Comparison of ENCODE assay signal across 19 cellular contexts in genomic region chr2:240795916-240796510, GRCh38. TPM values are rescaled to one million over a fixed set of nuclear protein-coding genes. Genes with fewer than 3 reads are reported as not detected.
DNase-seq lines count a peak whose midpoint lies in the region; ATAC-seq, FAIRE-seq and TF ChIP-seq lines count a peak whose summit lies in the region.
"Had no signal": no experiment of that assay in that cellular context is flagged by ENCODE, and none has a peak within 500 bp of the region (broad histone marks: within the 10 kb centered on the region; RNA-seq: fewer than 3 reads in every experiment).

No MANE protein-coding gene starts in this region.

- no peak for TF ChIP-seq EP300 in sigmoid colon (IDR thresholded peaks at IDR 0.05)

- peaks cover 0 to 19% of the 10 kb centered on the region in 2 donors for H3K4me1 ChIP-seq in right atrium auricular region
- peaks cover 9% of the 10 kb centered on the region for H3K4me1 ChIP-seq in Loucy (ENCODE audit: insufficient read depth, low read length, poor library complexity, severe bottlenecking)
- H3K4me1 ChIP-seq in kidney (ENCODE audit: control insufficient read depth in 1 of 2, insufficient read depth in 1 of 2, low read depth in 1 of 2, low read length in 2 of 2) = no peaks in the 10 kb centered on the region
- H3K4me1 ChIP-seq in sigmoid colon = peaks cover 0 to 7% (median 3%) of the 10 kb centered on the region in 4 donors

- intact Hi-C loops in Right ventricle myocardium inferior (cut with DNase I) (no loop called here), kidney (cut with DNase I) (no loop called here), sigmoid colon (cut with DNase I) (no loop called here)

- no peaks in the 10 kb centered on the region for H3K79me2 ChIP-seq in Loucy (ENCODE audit: insufficient read depth, low read length)

- H3K9me3 ChIP-seq in right atrium auricular region = no peaks in the 10 kb centered on the region
- no peaks in the 10 kb centered on the region for H3K9me3 ChIP-seq in Loucy (ENCODE audit: insufficient read depth, low read depth, low read length)
- no peaks in the 10 kb centered on the region for H3K9me3 ChIP-seq in kidney (ENCODE audit: control insufficient read depth in 1 of 2, low read length in 2 of 2)
- H3K9me3 ChIP-seq in sigmoid colon = no peaks in the 10 kb centered on the region

- H3K27ac ChIP-seq in right atrium auricular region = no peak overlapping the region
- H3K27ac ChIP-seq in kidney (ENCODE audit: low read depth in 2 of 2, low read length in 2 of 2) = no peak overlapping the region
- no peak overlapping the region for H3K27ac ChIP-seq in sigmoid colon
- H3K27ac ChIP-seq: SJCRH30 had no signal

- no peak overlapping the region for H2AFZ ChIP-seq in Loucy (ENCODE audit: low read length)

- H3K9me2 ChIP-seq in Loucy (replicated peaks; ENCODE audit: low read depth, low read length) = no peaks in the 10 kb centered on the region

- H4K20me1 ChIP-seq in Loucy (ENCODE audit: insufficient read depth, low read length, poor library complexity, severe bottlenecking) = no peaks in the 10 kb centered on the region

- H3K4me3 ChIP-seq in right atrium auricular region = no peak overlapping the region
- no peak overlapping the region for H3K4me3 ChIP-seq in Loucy (ENCODE audit: low read length, poor library complexity, severe bottlenecking)
- no peak overlapping the region for H3K4me3 ChIP-seq in kidney (ENCODE audit: low read length in 2 of 2)
- no peak overlapping the region for H3K4me3 ChIP-seq in sigmoid colon
- H3K4me3 ChIP-seq: SJCRH30 had no signal

- H3F3A ChIP-seq in Loucy (ENCODE audit: low read depth) = no peaks in the 10 kb centered on the region

- H3K9ac ChIP-seq in Loucy (ENCODE audit: low read depth, low read length, poor library complexity, severe bottlenecking) (no peak overlapping the region), kidney (ENCODE audit: low read length in 2 of 2) (no peak overlapping the region)

- peak; percentile 43 for DNase-seq in Right ventricle myocardium inferior (ENCODE audit: missing footprints)
- no peak for DNase-seq in right atrium auricular region (ENCODE audit: low spot score)
- DNase-seq in kidney = peak; percentile 34
- peak; percentile 58 for DNase-seq in sigmoid colon
- DNase-seq in UCSD-AML1 (lab: John Stamatoyannopoulos, UW; ENCODE audit: unreplicated experiment) = no peak
- DNase-seq in NOMO-1 treated with dmso at 0.1 percent for 144 hours (lab: John Stamatoyannopoulos, UW; ENCODE audit: unreplicated experiment) = no peak
- DNase-seq: AML-193, DMS79 treated with DMSO at 0.1 percent for 48 hours, H7, NCI-H1105 treated with DMSO at 0.1 percent for 48 hours, NCI-H187 treated with DMSO at 0.1 percent for 48 hours, NCI-H2171 treated with DMSO at 0.1 percent for 48 hours had no signal

- no peak for ATAC-seq in Right ventricle myocardium inferior
- no peak for ATAC-seq in SK-N-SH treated with all-trans-retinoic acid at 6 μM for 48 hours
- ATAC-seq: CD8-positive, alpha-beta T cell had no signal

- peak overlapping the region; percentile 55 for H3K4me2 ChIP-seq in Loucy (ENCODE audit: low read depth, low read length, poor library complexity, severe bottlenecking)

- H3K27me3 ChIP-seq in right atrium auricular region = no peaks in the 10 kb centered on the region
- no peaks in the 10 kb centered on the region for H3K27me3 ChIP-seq in Loucy (ENCODE audit: insufficient read depth, low read length, poor library complexity, severe bottlenecking)
- peaks cover 0 to 41% (median 10%) of the 10 kb centered on the region in 3 donors for H3K27me3 ChIP-seq in sigmoid colon
- H3K27me3 ChIP-seq: SJCRH30 had no signal

- 87 to 91% methylated on average over 21 of the region's 21 CpGs for WGBS in sigmoid colon, 2 donors

- TF ChIP-seq CTCF in right atrium auricular region (IDR thresholded peaks at IDR 0.05) (no peak), Loucy (conservative IDR thresholded peaks at IDR 0.05; ENCODE audit: low read length) (no peak), kidney (IDR thresholded peaks at IDR 0.05; ENCODE audit: borderline replicate concordance, extremely low read depth, insufficient read depth) (no peak), sigmoid colon (IDR thresholded peaks at IDR 0.05) (no peak)

- FAIRE-seq in kidney (lab: Jason Lieb, UNC) = no peak
- FAIRE-seq: D721Med, G401.6 had no signal

- H3K36me3 ChIP-seq in right atrium auricular region = no peaks in the 10 kb centered on the region
- no peaks in the 10 kb centered on the region for H3K36me3 ChIP-seq in Loucy (ENCODE audit: insufficient read depth, low read length)
- no peaks in the 10 kb centered on the region for H3K36me3 ChIP-seq in kidney (ENCODE audit: control insufficient read depth in 1 of 2, insufficient read depth in 2 of 2, low read length in 2 of 2)
- no peaks in the 10 kb centered on the region for H3K36me3 ChIP-seq in sigmoid colon
- H3K36me3 ChIP-seq: SJCRH30 had no signal

- TF ChIP-seq POLR2A in sigmoid colon (IDR thresholded peaks at IDR 0.05) = no peak

TF ChIP-seq in SK-N-SH treated with all-trans-retinoic acid at 6 μM for 48 hours, 23 proteins besides CTCF, POLR2A, EP300 and RAD21:
- no peak for TF ChIP-seq TSHZ2 (CRISPR knock-in tag; IDR thresholded peaks at IDR 0.05)
- TF ChIP-seq ZFP30 (CRISPR knock-in tag; IDR thresholded peaks at IDR 0.05) = no peak
- TF ChIP-seq ZNF8 (CRISPR knock-in tag; IDR thresholded peaks at IDR 0.05) = no peak
- TF ChIP-seq ZC3H10 (CRISPR knock-in tag; IDR thresholded peaks at IDR 0.05) = no peak
- TF ChIP-seq OSR1 (CRISPR knock-in tag; IDR thresholded peaks at IDR 0.05) = no peak
- TF ChIP-seq, protein P1, sequence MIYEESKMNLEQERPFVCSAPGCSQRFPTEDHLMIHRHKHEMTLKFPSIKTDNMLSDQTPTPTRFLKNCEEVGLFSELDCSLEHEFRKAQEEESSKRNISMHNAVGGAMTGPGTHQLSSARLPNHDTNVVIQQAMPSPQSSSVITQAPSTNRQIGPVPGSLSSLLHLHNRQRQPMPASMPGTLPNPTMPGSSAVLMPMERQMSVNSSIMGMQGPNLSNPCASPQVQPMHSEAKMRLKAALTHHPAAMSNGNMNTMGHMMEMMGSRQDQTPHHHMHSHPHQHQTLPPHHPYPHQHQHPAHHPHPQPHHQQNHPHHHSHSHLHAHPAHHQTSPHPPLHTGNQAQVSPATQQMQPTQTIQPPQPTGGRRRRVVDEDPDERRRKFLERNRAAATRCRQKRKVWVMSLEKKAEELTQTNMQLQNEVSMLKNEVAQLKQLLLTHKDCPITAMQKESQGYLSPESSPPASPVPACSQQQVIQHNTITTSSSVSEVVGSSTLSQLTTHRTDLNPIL (CRISPR knock-in tag; IDR thresholded peaks at IDR 0.05; ENCODE audit: low read depth) = no peak
- no peak for TF ChIP-seq ZNF565 (CRISPR knock-in tag; conservative IDR thresholded peaks at IDR 0.05; ENCODE audit: low read depth)
- no peak for TF ChIP-seq BACH2 (CRISPR knock-in tag; IDR thresholded peaks at IDR 0.05; ENCODE audit: borderline replicate concordance)
- TF ChIP-seq ISL1 (CRISPR knock-in tag; IDR thresholded peaks at IDR 0.05) = no peak
- no peak for TF ChIP-seq RARB (CRISPR knock-in tag; IDR thresholded peaks at IDR 0.05)
- TF ChIP-seq TCF4 (CRISPR knock-in tag; IDR thresholded peaks at IDR 0.05; ENCODE audit: borderline replicate concordance) = no peak
- TF ChIP-seq, protein P2, sequence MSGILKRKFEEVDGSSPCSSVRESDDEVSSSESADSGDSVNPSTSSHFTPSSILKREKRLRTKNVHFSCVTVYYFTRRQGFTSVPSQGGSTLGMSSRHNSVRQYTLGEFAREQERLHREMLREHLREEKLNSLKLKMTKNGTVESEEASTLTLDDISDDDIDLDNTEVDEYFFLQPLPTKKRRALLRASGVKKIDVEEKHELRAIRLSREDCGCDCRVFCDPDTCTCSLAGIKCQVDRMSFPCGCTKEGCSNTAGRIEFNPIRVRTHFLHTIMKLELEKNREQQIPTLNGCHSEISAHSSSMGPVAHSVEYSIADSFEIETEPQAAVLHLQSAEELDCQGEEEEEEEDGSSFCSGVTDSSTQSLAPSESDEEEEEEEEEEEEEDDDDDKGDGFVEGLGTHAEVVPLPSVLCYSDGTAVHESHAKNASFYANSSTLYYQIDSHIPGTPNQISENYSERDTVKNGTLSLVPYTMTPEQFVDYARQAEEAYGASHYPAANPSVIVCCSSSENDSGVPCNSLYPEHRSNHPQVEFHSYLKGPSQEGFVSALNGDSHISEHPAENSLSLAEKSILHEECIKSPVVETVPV (CRISPR knock-in tag; IDR thresholded peaks at IDR 0.05) = no peak
TF ChIP-seq in SK-N-SH treated with all-trans-retinoic acid at 6 μM for 48 hours: peak in this region for 0.

RNA-seq across cellular contexts. Expression of gene KIF1A, which starts 24.0 kb away (rescaled TPM):
- 1.5 TPM for total RNA-seq in Right ventricle myocardium inferior
- total RNA-seq in right atrium auricular region = 10 to 100 TPM; 41.8 to 43.7 TPM
- total RNA-seq in kidney = 0.54 TPM
- polyA plus RNA-seq in kidney (ENCODE audit: insufficient read depth, low read depth, low replicate concordance) = 0.58 TPM
- total RNA-seq in sigmoid colon = 1 to 10 TPM; 1.3 to 9.7 (median 7.6) TPM
- 1 to 10 TPM in 1 of 3 donors, under 1 TPM in 2; under 0.01 to 4.4 (median under 0.01) TPM for polyA plus RNA-seq in sigmoid colon
- total RNA-seq: CD8-positive, alpha-beta T cell; OCI-LY7 had no signal

Comparison
In these comparisons a context has a peak if more than half of its experiments do, and no peak if none do; other contexts are left out.
1. DNase-seq: peak in Right ventricle myocardium inferior (single experiment), kidney (single experiment) and sigmoid colon (single experiment); none in right atrium auricular region (single experiment), UCSD-AML1 (single experiment) and NOMO-1 treated with dmso at 0.1 percent for 144 hours (single experiment).